In the genomic region with DNA sequence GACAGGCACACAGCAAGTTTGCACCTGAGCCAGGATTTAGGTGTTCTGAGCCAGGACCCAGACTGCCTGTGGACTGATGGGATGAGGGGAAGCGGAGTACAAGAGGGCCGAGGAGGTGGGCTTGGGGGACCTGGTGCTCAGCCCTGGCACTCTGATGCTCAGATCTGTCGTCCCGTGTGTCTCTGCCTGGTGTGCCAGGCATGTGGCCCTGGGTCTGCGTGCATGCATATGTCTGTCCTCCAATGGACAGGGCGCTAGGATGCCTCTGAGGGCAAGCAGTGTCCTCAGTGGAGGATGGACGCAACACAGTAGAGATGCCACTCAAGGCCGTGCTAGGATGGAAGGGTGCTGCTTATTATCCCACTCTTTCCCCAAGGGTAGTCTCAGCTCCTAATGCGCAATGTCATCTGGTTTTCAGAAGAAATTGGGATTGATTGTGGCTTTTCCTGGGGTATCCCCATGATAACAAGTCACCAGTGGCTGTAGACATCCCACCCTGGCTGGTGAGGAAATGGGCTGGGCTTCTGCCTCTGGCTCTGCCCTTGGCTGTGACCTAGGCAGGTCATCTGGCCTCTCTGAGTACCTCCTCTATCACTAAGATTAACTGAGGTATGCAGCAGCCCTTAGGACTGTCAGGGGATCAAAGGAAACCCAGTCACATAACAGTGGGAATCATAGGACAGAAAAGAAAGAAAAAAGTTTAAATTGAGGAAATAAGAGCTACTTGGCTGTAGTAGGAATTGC, we compare ENCODE assay signal across 9 cellular contexts. TPM values are rescaled to one million over a fixed set of nuclear protein-coding genes. Genes with fewer than 3 reads are reported as not detected.
DNase-seq lines count a peak whose midpoint lies in the region; ATAC-seq, FAIRE-seq and TF ChIP-seq lines count a peak whose summit lies in the region.
"Had no signal": no experiment of that assay in that cellular context is flagged by ENCODE, and none has a peak within 500 bp of the region (broad histone marks: within the 10 kb centered on the region; RNA-seq: fewer than 3 reads in every experiment).

No MANE protein-coding gene starts in this region.

- peaks cover 28% of the 10 kb centered on the region for H3K4me1 ChIP-seq in astrocyte (ENCODE audit: insufficient read depth, low read length)
- H3K4me1 ChIP-seq in lower lobe of right lung, result peaks cover 87% of the 10 kb centered on the region
- H3K4me1 ChIP-seq in tibial artery, result peaks cover 12 to 90% (median 70%) of the 10 kb centered on the region in 4 donors

- H3K27ac Mint-ChIP-seq in activated CD4-positive, alpha-beta T cell treated with anti-CD3 and anti-CD28 coated beads for 36 hours, result peak overlapping the region; percentile 77
- H3K27ac Mint-ChIP-seq in astrocyte (ENCODE audit: unreplicated experiment), result peak overlapping the region; percentile 21

- no peak for DNase-seq in activated CD4-positive, alpha-beta T cell treated with anti-CD3 and anti-CD28 coated beads for 36 hours
- DNase-seq in activated CD4-positive, alpha-beta T cell treated with anti-CD3 and anti-CD28 coated beads for 48 hours, result no peak
- no peak for DNase-seq in astrocyte (ENCODE audit: low read depth)
- DNase-seq in lower lobe of right lung, result no peak
- no peak for DNase-seq in tibial artery
- DNase-seq in SW480 (ENCODE audit: low spot score), result no peak
- DNase-seq in medulla oblongata (ENCODE audit: extremely low spot score), result no peak
- no peak for DNase-seq in NCI-H2196 treated with DMSO at 0.1 percent for 48 hours (lab: John Stamatoyannopoulos, UW; ENCODE audit: unreplicated experiment)
- DNase-seq: ACHN had no signal

- peaks cover 62% of the 10 kb centered on the region for H3K4me1 Mint-ChIP-seq in activated CD4-positive, alpha-beta T cell treated with anti-CD3 and anti-CD28 coated beads for 36 hours
- H3K4me1 Mint-ChIP-seq in astrocyte (ENCODE audit: low read depth, unreplicated experiment), result peaks cover 21% of the 10 kb centered on the region

- POLR2A ChIA-PET in activated CD4-positive, alpha-beta T cell treated with anti-CD3 and anti-CD28 coated beads for 36 hours (lab: Charles Lee), result no interaction called here

- no peak for ATAC-seq in activated CD4-positive, alpha-beta T cell treated with anti-CD3 and anti-CD28 coated beads for 36 hours
- no peak for ATAC-seq in lower lobe of right lung

- H3K36me3 ChIP-seq in astrocyte (ENCODE audit: insufficient read depth, low read length) (peaks cover 2% of the 10 kb centered on the region), lower lobe of right lung (no peaks in the 10 kb centered on the region), tibial artery (no peaks in the 10 kb centered on the region)

- FAIRE-seq in astrocyte (lab: Jason Lieb, UNC), result no peak

- H3K79me2 ChIP-seq in astrocyte (ENCODE audit: insufficient read depth, low read length), result no peaks in the 10 kb centered on the region

- no peak overlapping the region for H3K9ac ChIP-seq in astrocyte (ENCODE audit: low read length)

- H3K9me3 Mint-ChIP-seq in activated CD4-positive, alpha-beta T cell treated with anti-CD3 and anti-CD28 coated beads for 36 hours (ENCODE audit: low read depth), result no peaks in the 10 kb centered on the region
- no peaks in the 10 kb centered on the region for H3K9me3 Mint-ChIP-seq in astrocyte (ENCODE audit: unreplicated experiment)

- H3K36me3 Mint-ChIP-seq in activated CD4-positive, alpha-beta T cell treated with anti-CD3 and anti-CD28 coated beads for 36 hours (ENCODE audit: low read depth), result peaks cover 7% of the 10 kb centered on the region
- H3K36me3 Mint-ChIP-seq in astrocyte (ENCODE audit: low read depth, unreplicated experiment), result peaks cover 13% of the 10 kb centered on the region

- H3K27me3 ChIP-seq in astrocyte (ENCODE audit: insufficient read depth, low read length) (no peaks in the 10 kb centered on the region), lower lobe of right lung (ENCODE audit: low read depth) (no peaks in the 10 kb centered on the region), tibial artery (no peaks in the 10 kb centered on the region)

- intact Hi-C loops in activated CD4-positive, alpha-beta T cell treated with anti-CD3 and anti-CD28 coated beads for 36 hours (cut with DNase I, micrococcal nuclease), result loop anchor here in 1 of 2 experiments (10.0 kb wide), 1 partner anchor 59 kb away; no protein-coding TSS in a partner anchor
- intact Hi-C loops in lower lobe of right lung (cut with DNase I), result no loop called here
- intact Hi-C loops in tibial artery (cut with DNase I; ENCODE audit: low total_unique reads), result no loop called here

- no peaks in the 10 kb centered on the region for H3K27me3 Mint-ChIP-seq in activated CD4-positive, alpha-beta T cell treated with anti-CD3 and anti-CD28 coated beads for 36 hours
- no peaks in the 10 kb centered on the region for H3K27me3 Mint-ChIP-seq in astrocyte (ENCODE audit: low read depth, unreplicated experiment)

- H3K27ac ChIP-seq in astrocyte (ENCODE audit: low read depth, low read length) (peak overlapping the region; percentile 22), lower lobe of right lung (peak overlapping the region; percentile 80), tibial artery (peak overlapping the region; percentile 83 to 87)

- peaks cover 67% of the 10 kb centered on the region for H4K20me1 ChIP-seq in astrocyte (ENCODE audit: insufficient read depth, low read length)

- H3K9me3 ChIP-seq in astrocyte (ENCODE audit: insufficient read depth, low read depth, low read length) (no peaks in the 10 kb centered on the region), lower lobe of right lung (no peaks in the 10 kb centered on the region), tibial artery (no peaks in the 10 kb centered on the region)

- H2AFZ ChIP-seq in astrocyte (ENCODE audit: low read depth, low read length), result no peak overlapping the region

- TF ChIP-seq CTCF in astrocyte (IDR thresholded peaks at IDR 0.05; ENCODE audit: insufficient read depth, low read depth, low read length) (no peak), lower lobe of right lung (IDR thresholded peaks at IDR 0.05) (no peak), tibial artery (IDR thresholded peaks at IDR 0.05) (no peak)

- CTCF ChIA-PET in activated CD4-positive, alpha-beta T cell treated with anti-CD3 and anti-CD28 coated beads for 36 hours (lab: Charles Lee), result interaction anchor here (0.8 to 1.2 kb wide), 4 partner anchors 9 to 115 kb away, joined by 3 to 6 read pairs (median 4); no protein-coding TSS in a partner anchor

- H3K4me2 ChIP-seq in astrocyte (ENCODE audit: low read length), result peak overlapping the region; percentile 63

- H3K4me3 ChIP-seq in astrocyte (ENCODE audit: insufficient read depth, low read depth, low read length) (no peak overlapping the region), lower lobe of right lung (no peak overlapping the region), tibial artery (no peak overlapping the region)

- H3K4me3 Mint-ChIP-seq in activated CD4-positive, alpha-beta T cell treated with anti-CD3 and anti-CD28 coated beads for 36 hours, result no peak overlapping the region
- H3K4me3 Mint-ChIP-seq in astrocyte (ENCODE audit: unreplicated experiment), result peak overlapping the region; percentile 47

RNA-seq across cellular contexts. Expression of gene SUSD2, which starts 35.7 kb away (rescaled TPM):
- total RNA-seq in activated CD4-positive, alpha-beta T cell treated with anti-CD3 and anti-CD28 coated beads for 36 hours, result under 1 TPM; 0.65 to 0.80 TPM
- total RNA-seq in astrocyte, result 0.72 and 0.77 TPM in 2 replicates
- 200 TPM for total RNA-seq in lower lobe of right lung

Comparison
In these comparisons a context has a peak if more than half of its experiments do, and no peak if none do; other contexts are left out.
1. H3K27ac ChIP-seq: peak in every context shown above with its lines; median percentile 85 in tibial artery; 80 in lower lobe of right lung; 22 in astrocyte.
2. RNA of gene SUSD2, which starts 35.7 kb away (total RNA-seq): 200 TPM in lower lobe of right lung (single experiment); 0.65 to 0.80 TPM in activated CD4-positive, alpha-beta T cell treated with anti-CD3 and anti-CD28 coated beads for 36 hours and 0.72 to 0.77 TPM in astrocyte; every median in the first group is over 100 times any median in the second.